In the genomic region with DNA sequence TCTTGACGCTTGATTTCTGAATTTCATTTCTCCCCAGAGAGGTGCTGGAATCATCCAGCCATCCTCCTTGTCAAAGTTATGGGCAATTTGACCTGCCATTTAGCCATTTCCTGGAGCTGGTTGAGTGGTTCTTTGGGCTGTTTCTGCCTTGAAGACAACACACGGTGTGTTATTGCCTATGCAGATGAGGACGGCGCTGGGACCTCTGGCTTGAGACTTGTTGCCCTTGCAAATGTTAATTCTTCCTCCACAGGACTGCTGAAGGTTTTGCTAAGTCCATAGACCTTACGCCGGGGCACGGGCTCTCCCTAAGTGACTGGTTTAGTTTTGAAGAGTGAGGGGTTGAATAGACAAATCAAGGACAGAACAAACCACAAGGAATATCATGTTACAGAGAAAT, we compare ENCODE assay signal across 20 cellular contexts.
"Had no signal": no experiment of that assay in that cellular context is flagged by ENCODE, and none has a peak within 500 bp of the region (broad histone marks: within the 10 kb centered on the region; RNA-seq: fewer than 3 reads in every experiment).

No MANE protein-coding gene starts in this region.

- H3K9me3 ChIP-seq: pancreas, psoas muscle, thyroid gland, upper lobe of right lung had no signal

- H3K4me1 ChIP-seq: heart right ventricle, pancreas, psoas muscle, thyroid gland, upper lobe of right lung had no signal

- H3K27me3 ChIP-seq: cardiac muscle cell, pancreas, thyroid gland, upper lobe of right lung had no signal

- DNase-seq: activated CD4-positive, alpha-beta T cell treated with anti-CD3 and anti-CD28 coated beads, Interleukin-2, amount 10 ng/mL, durations not matched to agents 7 days and 5 days; activated CD4-positive, CD25-positive, alpha-beta regulatory T cell treated with anti-CD3 and anti-CD28 coated beads, Interleukin-2, amount 50 U/mL, for 72 hours; activated CD8-positive, alpha-beta T cell treated with anti-CD3 and anti-CD28 coated beads, Interleukin-2, amount 10 ng/mL, durations not matched to agents 7 days and 5 days; activated gamma-delta T cell; activated naive CD4-positive, alpha-beta T cell treated with anti-CD3 and anti-CD28 coated beads, Interleukin-2, amount 50 U/mL, for 16 hours; activated naive CD8-positive, alpha-beta T cell treated with anti-CD3 and anti-CD28 coated beads, Interleukin-2, amount 50 U/mL, for 24 hours; heart right ventricle; left cardiac atrium; pancreas; psoas muscle; right cardiac atrium; stimulated activated CD4-positive, alpha-beta T cell treated with anti-CD3 and anti-CD28 coated beads, Interleukin-12 subunit alpha, Interleukin-12 subunit beta, amount 100 ng/mL, for 4 hours; stimulated activated CD4-positive, alpha-beta T cell treated with anti-CD3 and anti-CD28 coated beads, Interleukin-4, amount 100 ng/mL, for 4 hours; substantia nigra; thyroid gland; upper lobe of right lung had no signal

- FAIRE-seq: endometrium, pancreas had no signal

- H3K36me3 ChIP-seq: cardiac muscle cell, heart right ventricle, pancreas, thyroid gland, upper lobe of right lung had no signal

- H3K27ac ChIP-seq: cardiac muscle cell, heart right ventricle, pancreas, psoas muscle, thyroid gland, upper lobe of right lung, VCaP had no signal

- ATAC-seq: activated CD8-positive, alpha-beta T cell treated with anti-CD3 and anti-CD28 coated beads, Interleukin-2, amount 10 ng/mL, durations not matched to agents 7 days and 5 days; activated naive CD8-positive, alpha-beta T cell treated with anti-CD3 and anti-CD28 coated beads, Interleukin-2, amount 50 U/mL, for 24 hours; heart right ventricle; left cardiac atrium; natural killer cell treated with Interleukin-12 subunit alpha and Interleukin-12 subunit beta and Interleukin-15 and Interleukin-18, amount 100 ng/mL, for 72 hours; pancreas; psoas muscle; right cardiac atrium; upper lobe of right lung had no signal

- H3K4me3 ChIP-seq: cardiac muscle cell, heart right ventricle, pancreas, psoas muscle, thyroid gland, upper lobe of right lung had no signal
